9 cellular contexts compared by ENCODE assay signal in genomic region chr17:38693700-38694329, GRCh38. TPM values are rescaled to one million over a fixed set of nuclear protein-coding genes. Genes with fewer than 3 reads are reported as not detected.
DNase-seq lines count a peak whose midpoint lies in the region; ATAC-seq, FAIRE-seq and TF ChIP-seq lines count a peak whose summit lies in the region.
"Had no signal": no experiment of that assay in that cellular context is flagged by ENCODE, and none has a peak within 500 bp of the region (broad histone marks: within the 10 kb centered on the region; RNA-seq: fewer than 3 reads in every experiment).

No MANE protein-coding gene starts in this region.

- 0 out of 4 replicates have a peak, but pooled peaks of 1 of the 2 experiments have one; percentile 10 for TF ChIP-seq EP300 in HepG2 (IDR thresholded peaks at IDR 0.05; ENCODE audit: low read depth in 2 of 2, low read length in 2 of 2)
- TF ChIP-seq EP300 in HepG2 (CRISPR knock-in tag; IDR thresholded peaks at IDR 0.05; ENCODE audit: borderline replicate concordance): no peak

- DNase-seq in HFFc6 (peak; percentile 29), coronary artery (ENCODE audit: low spot score) (peak; percentile 91), HepG2 (ENCODE audit: low spot score) (peak; percentile 48), substantia nigra (lab: John Stamatoyannopoulos, UW) (peak in 29 of 49 donors; percentile 9 to 94 (median 39))
- DNase-seq: trophoblast cell had no signal

- in situ Hi-C loops in HepG2 (cut with HindIII; ENCODE audit: extremely low pct_ligation_motif_present, low pct_unique_long_range_greater_than_20kb): no loop called here

- H3K4me2 ChIP-seq in HepG2 (ENCODE audit: low read depth, low read length): peak overlapping the region; percentile 85

- H4K20me1 ChIP-seq in HepG2 (ENCODE audit: insufficient read depth, low read length): no peaks in the 10 kb centered on the region

- H3K27me3 Mint-ChIP-seq in HFFc6 (ENCODE audit: insufficient read depth): peaks cover 4% of the 10 kb centered on the region

- ATAC-seq in HepG2: peak; percentile 73
- no peak for ATAC-seq in GM18505 (IDR thresholded peaks at IDR 0.05; ENCODE audit: unreplicated experiment)
- ATAC-seq in HG02885 (IDR thresholded peaks at IDR 0.05; ENCODE audit: poor library complexity, unreplicated experiment): no peak
- ATAC-seq in GM21717 (IDR thresholded peaks at IDR 0.05; ENCODE audit: unreplicated experiment): no peak
- ATAC-seq in HG02623 (IDR thresholded peaks at IDR 0.05; ENCODE audit: unreplicated experiment): no peak

- H3K4me3 ChIP-seq in coronary artery (no peak overlapping the region), HepG2 (replicated peaks in 1 of 3; ENCODE audit: insufficient read depth in 1 of 3, low read depth in 2 of 3, low read length in 3 of 3) (peak overlapping the region; percentile 2 to 55 (median 31); a peak in 5 of 6 replicates)

- peaks cover 11% of the 10 kb centered on the region for H3K4me1 Mint-ChIP-seq in HFFc6 (ENCODE audit: low read depth)

- POLR2A ChIA-PET in HepG2 (lab: Yijun Ruan, JAX): interaction anchor here (1.3 to 7.3 kb wide), 2 partner anchors 10 to 37 kb away, joined by 3 to 106 read pairs; partner anchors contain the start of gene MLLT6

- H3K4me1 ChIP-seq in HepG2 (ENCODE audit: insufficient read depth, low read length): peaks cover 76% of the 10 kb centered on the region

- WGBS in HepG2 (ENCODE audit: low lambda C conversion rate): 19% methylated on average over 11 of the region's 12 CpGs

- H3K9ac ChIP-seq in HepG2 (ENCODE audit: insufficient read depth, low read depth, low read length): peak overlapping the region; percentile 43

- no peak for TF ChIP-seq RAD21 in HepG2 (CRISPR knock-in tag; IDR thresholded peaks at IDR 0.05)

- CTCF ChIA-PET in HepG2 (lab: Yijun Ruan, JAX; ENCODE audit: low intra/inter-chr PET ratio, low total read pairs): no interaction called here

- no TSS peak for BruUV-seq in HepG2 (replicated peaks; lab: Mats Ljungman, UMichigan)

- TF ChIP-seq POLR2A in HepG2 (IDR thresholded peaks at IDR 0.05; ENCODE audit: insufficient read depth in 1 of 2, low read depth in 2 of 2, low read length in 2 of 2) (peak in 1 of 2 experiments; percentile 39; a peak in 1 of 4 replicates), GM18505 (IDR thresholded peaks at IDR 0.05; ENCODE audit: borderline replicate concordance, extremely low read depth, insufficient read depth, insufficient read length) (no peak)

- peak overlapping the region; percentile 71 for H3K27ac Mint-ChIP-seq in HFFc6

- no peaks in the 10 kb centered on the region; a peak in 2 of 5 replicates for H3K27me3 ChIP-seq in HepG2 (ENCODE audit: control insufficient read depth in 1 of 2, insufficient read depth in 2 of 2, low read length in 2 of 2)

- H3K79me2 ChIP-seq in HepG2 (ENCODE audit: insufficient read depth, low read length): no peaks in the 10 kb centered on the region

- H3K36me3 ChIP-seq in HepG2 (replicated peaks in 1 of 2; ENCODE audit: control insufficient read depth in 1 of 2, insufficient read depth in 2 of 2, low read length in 2 of 2): no peaks in the 10 kb centered on the region

- H2AFZ ChIP-seq in HepG2 (ENCODE audit: low read length): peak overlapping the region; percentile 67

- H3K36me3 Mint-ChIP-seq in HFFc6 (ENCODE audit: low read depth): no peaks in the 10 kb centered on the region

- no peaks in the 10 kb centered on the region for H3K9me3 ChIP-seq in HepG2 (ENCODE audit: low read length)

- FAIRE-seq in HepG2 (lab: Jason Lieb, UNC): no peak

- no peaks in the 10 kb centered on the region for H3K9me3 Mint-ChIP-seq in HFFc6

- intact Hi-C loops in HepG2 (cut with micrococcal nuclease; ENCODE audit: unreplicated experiment): no loop called here

- TF ChIP-seq CTCF in HFFc6 (IDR thresholded peaks at IDR 0.05): no peak
- no peak for TF ChIP-seq CTCF in coronary artery (IDR thresholded peaks at IDR 0.05)
- TF ChIP-seq CTCF in HepG2 (CRISPR knock-in tag; IDR thresholded peaks at IDR 0.05): peak; percentile 25; the same call in 1 of the 2 replicates

- H3K27ac ChIP-seq in coronary artery (peak overlapping the region; percentile 57 to 85), HepG2 (ENCODE audit: extremely low read length, insufficient read depth, low read length) (no peak overlapping the region), substantia nigra (ENCODE audit: low read depth, low read length, poor library complexity, severe bottlenecking) (no peak overlapping the region)

- no peak overlapping the region; the same call in 1 of the 2 replicates for H3K4me3 Mint-ChIP-seq in HFFc6

RNA-seq across cellular contexts. Expression of gene MLLT6, which starts 11.3 kb away (rescaled TPM):
- total RNA-seq in HFFc6 (2021; fragmentation: NEBNext Ultra II Directional; extraction: Animal tissue kit (Norgen Biotek cat#: 25700)): 10 to 100 TPM; 26.5 to 31.5 (median 30.2) TPM
- 27.6 and 50.7 TPM in 2 replicates for total RNA-seq in HepG2 (2016; rRNA removed; fragmentation: Illumina TruSeq; extraction: Trizol)
- total RNA-seq in HepG2 (2016; cell fraction: cytosol; rRNA removed; fragmentation: Illumina TruSeq; extraction: Trizol; ENCODE audit: low read depth): 41.1 and 41.6 TPM in 2 replicates
- 23.9 and 54.9 TPM in 2 replicates for total RNA-seq in HepG2 (2016; cell fraction: insoluble cytoplasmic fraction; rRNA removed; fragmentation: Illumina TruSeq; extraction: Trizol)
- total RNA-seq in HepG2 (2016; cell fraction: membrane; rRNA removed; fragmentation: Illumina TruSeq; extraction: Trizol): 44.6 and 48.3 TPM in 2 replicates
- 51.1 and 58.3 TPM in 2 replicates for total RNA-seq in HepG2 (2016; cell fraction: nucleus; rRNA removed; fragmentation: Illumina TruSeq; extraction: Trizol)
- 69.5 TPM in 2 replicates for polyA plus RNA-seq in HepG2 (2011; rRNA removed)
- 20.9 and 26.0 TPM in 2 replicates for polyA plus RNA-seq in HepG2 (2011; cell fraction: cytosol; rRNA removed)
- 261 and 305 TPM in 2 replicates for polyA plus RNA-seq in HepG2 (2011; cell fraction: nucleus; rRNA removed)
- polyA plus RNA-seq in HepG2 (2012): 56.0 and 70.4 TPM in 2 replicates
- 2.1 and 3.2 TPM in 2 replicates for polyA plus RNA-seq in HepG2 (2016; cell fraction: cytosol; fragmentation: Illumina TruSeq; extraction: Trizol; ENCODE audit: low read depth)
- 25.3 and 28.2 TPM in 2 replicates for polyA plus RNA-seq in HepG2 (2016; cell fraction: insoluble cytoplasmic fraction; fragmentation: Illumina TruSeq; extraction: Trizol; ENCODE audit: low read depth)
- polyA plus RNA-seq in HepG2 (2016; cell fraction: membrane; fragmentation: Illumina TruSeq; extraction: Trizol; ENCODE audit: low read depth): 10.7 and 10.9 TPM in 2 replicates
- polyA plus RNA-seq in HepG2 (2016; cell fraction: nucleus; fragmentation: Illumina TruSeq; extraction: Trizol; ENCODE audit: insufficient read depth, low read depth): 142 and 147 TPM in 2 replicates
- 89.8 and 99.9 TPM in 2 replicates for polyA minus RNA-seq in HepG2 (2011; rRNA and poly(A)+ RNA removed; ENCODE audit: low replicate concordance)
- polyA minus RNA-seq in HepG2 (2011; cell fraction: cytosol; rRNA and poly(A)+ RNA removed): 29.2 and 32.2 TPM in 2 replicates
- 156 and 194 TPM in 2 replicates for polyA minus RNA-seq in HepG2 (2011; cell fraction: nucleus; rRNA and poly(A)+ RNA removed)

RNA-seq across cellular contexts. Expression of gene EPOP, which starts 19.1 kb away (rescaled TPM):
- total RNA-seq in HFFc6 (2021; fragmentation: NEBNext Ultra II Directional; extraction: Animal tissue kit (Norgen Biotek cat#: 25700)): 1 to 10 TPM in 5 of 6 experiments, under 1 TPM in 1; 0.95 to 1.4 (median 1.3) TPM
- total RNA-seq in HepG2 (2016; rRNA removed; fragmentation: Illumina TruSeq; extraction: Trizol): 29.0 and 37.8 TPM in 2 replicates
- 20.7 and 21.2 TPM in 2 replicates for total RNA-seq in HepG2 (2016; cell fraction: cytosol; rRNA removed; fragmentation: Illumina TruSeq; extraction: Trizol; ENCODE audit: low read depth)
- total RNA-seq in HepG2 (2016; cell fraction: insoluble cytoplasmic fraction; rRNA removed; fragmentation: Illumina TruSeq; extraction: Trizol): 22.9 and 36.8 TPM in 2 replicates
- total RNA-seq in HepG2 (2016; cell fraction: membrane; rRNA removed; fragmentation: Illumina TruSeq; extraction: Trizol): 65.8 and 69.1 TPM in 2 replicates
- 17.6 and 17.8 TPM in 2 replicates for total RNA-seq in HepG2 (2016; cell fraction: nucleus; rRNA removed; fragmentation: Illumina TruSeq; extraction: Trizol)
- polyA plus RNA-seq in HepG2 (2011; rRNA removed): 13.9 and 14.7 TPM in 2 replicates
- polyA plus RNA-seq in HepG2 (2011; cell fraction: cytosol; rRNA removed): 14.1 and 17.0 TPM in 2 replicates
- polyA plus RNA-seq in HepG2 (2011; cell fraction: nucleus; rRNA removed): 10.9 and 12.1 TPM in 2 replicates
- 17.9 and 19.9 TPM in 2 replicates for polyA plus RNA-seq in HepG2 (2012)
- polyA plus RNA-seq in HepG2 (2016; cell fraction: cytosol; fragmentation: Illumina TruSeq; extraction: Trizol; ENCODE audit: low read depth): 26.4 and 26.9 TPM in 2 replicates
- 46.7 and 55.1 TPM in 2 replicates for polyA plus RNA-seq in HepG2 (2016; cell fraction: insoluble cytoplasmic fraction; fragmentation: Illumina TruSeq; extraction: Trizol; ENCODE audit: low read depth)
- 71.4 and 76.4 TPM in 2 replicates for polyA plus RNA-seq in HepG2 (2016; cell fraction: membrane; fragmentation: Illumina TruSeq; extraction: Trizol; ENCODE audit: low read depth)
- 43.8 and 45.7 TPM in 2 replicates for polyA plus RNA-seq in HepG2 (2016; cell fraction: nucleus; fragmentation: Illumina TruSeq; extraction: Trizol; ENCODE audit: insufficient read depth, low read depth)
- polyA minus RNA-seq in HepG2 (2011; rRNA and poly(A)+ RNA removed; ENCODE audit: low replicate concordance): 4.2 and 17.4 TPM in 2 replicates
- 14.9 and 17.2 TPM in 2 replicates for polyA minus RNA-seq in HepG2 (2011; cell fraction: cytosol; rRNA and poly(A)+ RNA removed)
- polyA minus RNA-seq in HepG2 (2011; cell fraction: nucleus; rRNA and poly(A)+ RNA removed): 5.9 and 6.3 TPM in 2 replicates

RNA-seq across cellular contexts. Expression of gene CISD3, which starts 36.3 kb away (rescaled TPM):
- total RNA-seq in HFFc6 (2021; fragmentation: NEBNext Ultra II Directional; extraction: Animal tissue kit (Norgen Biotek cat#: 25700)): 10 to 100 TPM; 35.0 to 38.7 (median 36.6) TPM
- 34.1 and 42.6 TPM in 2 replicates for total RNA-seq in HepG2 (2016; rRNA removed; fragmentation: Illumina TruSeq; extraction: Trizol)
- total RNA-seq in HepG2 (2016; cell fraction: cytosol; rRNA removed; fragmentation: Illumina TruSeq; extraction: Trizol; ENCODE audit: low read depth): 64.2 and 89.3 TPM in 2 replicates
- 38.9 and 39.2 TPM in 2 replicates for total RNA-seq in HepG2 (2016; cell fraction: insoluble cytoplasmic fraction; rRNA removed; fragmentation: Illumina TruSeq; extraction: Trizol)
- total RNA-seq in HepG2 (2016; cell fraction: membrane; rRNA removed; fragmentation: Illumina TruSeq; extraction: Trizol): 72.8 and 92.2 TPM in 2 replicates
- total RNA-seq in HepG2 (2016; cell fraction: nucleus; rRNA removed; fragmentation: Illumina TruSeq; extraction: Trizol): 12.0 and 15.5 TPM in 2 replicates
- 30.0 and 34.9 TPM in 2 replicates for polyA plus RNA-seq in HepG2 (2011; rRNA removed)
- 15.0 and 24.9 TPM in 2 replicates for polyA plus RNA-seq in HepG2 (2011; cell fraction: cytosol; rRNA removed)
- 10.7 and 11.5 TPM in 2 replicates for polyA plus RNA-seq in HepG2 (2011; cell fraction: nucleus; rRNA removed)
- polyA plus RNA-seq in HepG2 (2012): 34.2 TPM in 2 replicates
- 183 and 249 TPM in 2 replicates for polyA plus RNA-seq in HepG2 (2016; cell fraction: cytosol; fragmentation: Illumina TruSeq; extraction: Trizol; ENCODE audit: low read depth)
- 69.7 and 77.8 TPM in 2 replicates for polyA plus RNA-seq in HepG2 (2016; cell fraction: insoluble cytoplasmic fraction; fragmentation: Illumina TruSeq; extraction: Trizol; ENCODE audit: low read depth)
- polyA plus RNA-seq in HepG2 (2016; cell fraction: membrane; fragmentation: Illumina TruSeq; extraction: Trizol; ENCODE audit: low read depth): 135 and 168 TPM in 2 replicates
- polyA plus RNA-seq in HepG2 (2016; cell fraction: nucleus; fragmentation: Illumina TruSeq; extraction: Trizol; ENCODE audit: insufficient read depth, low read depth): 46.2 and 46.8 TPM in 2 replicates
- 16.1 and 27.0 TPM in 2 replicates for polyA minus RNA-seq in HepG2 (2011; rRNA and poly(A)+ RNA removed; ENCODE audit: low replicate concordance)
- polyA minus RNA-seq in HepG2 (2011; cell fraction: cytosol; rRNA and poly(A)+ RNA removed): 7.2 and 7.7 TPM in 2 replicates
- polyA minus RNA-seq in HepG2 (2011; cell fraction: nucleus; rRNA and poly(A)+ RNA removed): 7.1 and 8.1 TPM in 2 replicates

RNA-seq across cellular contexts. Expression of gene PCGF2, which starts 54.3 kb away (rescaled TPM):
- 10 to 100 TPM; 59.7 to 73.5 (median 69.0) TPM for total RNA-seq in HFFc6 (2021; fragmentation: NEBNext Ultra II Directional; extraction: Animal tissue kit (Norgen Biotek cat#: 25700))
- 11.6 and 11.7 TPM in 2 replicates for total RNA-seq in HepG2 (2016; rRNA removed; fragmentation: Illumina TruSeq; extraction: Trizol)
- 12.6 and 19.2 TPM in 2 replicates for total RNA-seq in HepG2 (2016; cell fraction: cytosol; rRNA removed; fragmentation: Illumina TruSeq; extraction: Trizol; ENCODE audit: low read depth)
- 8.9 and 11.5 TPM in 2 replicates for total RNA-seq in HepG2 (2016; cell fraction: insoluble cytoplasmic fraction; rRNA removed; fragmentation: Illumina TruSeq; extraction: Trizol)
- 33.3 and 35.3 TPM in 2 replicates for total RNA-seq in HepG2 (2016; cell fraction: membrane; rRNA removed; fragmentation: Illumina TruSeq; extraction: Trizol)
- total RNA-seq in HepG2 (2016; cell fraction: nucleus; rRNA removed; fragmentation: Illumina TruSeq; extraction: Trizol): 13.3 and 14.9 TPM in 2 replicates
- 29.4 and 30.6 TPM in 2 replicates for polyA plus RNA-seq in HepG2 (2011; rRNA removed)
- polyA plus RNA-seq in HepG2 (2011; cell fraction: cytosol; rRNA removed): 18.7 and 30.8 TPM in 2 replicates
- 53.9 and 68.1 TPM in 2 replicates for polyA plus RNA-seq in HepG2 (2011; cell fraction: nucleus; rRNA removed)
- 32.6 and 40.9 TPM in 2 replicates for polyA plus RNA-seq in HepG2 (2012)
- polyA plus RNA-seq in HepG2 (2016; cell fraction: cytosol; fragmentation: Illumina TruSeq; extraction: Trizol; ENCODE audit: low read depth): 194 and 224 TPM in 2 replicates
- 44.1 and 62.1 TPM in 2 replicates for polyA plus RNA-seq in HepG2 (2016; cell fraction: insoluble cytoplasmic fraction; fragmentation: Illumina TruSeq; extraction: Trizol; ENCODE audit: low read depth)
- 209 and 253 TPM in 2 replicates for polyA plus RNA-seq in HepG2 (2016; cell fraction: membrane; fragmentation: Illumina TruSeq; extraction: Trizol; ENCODE audit: low read depth)
- polyA plus RNA-seq in HepG2 (2016; cell fraction: nucleus; fragmentation: Illumina TruSeq; extraction: Trizol; ENCODE audit: insufficient read depth, low read depth): 85.1 and 95.0 TPM in 2 replicates
- polyA minus RNA-seq in HepG2 (2011; rRNA and poly(A)+ RNA removed; ENCODE audit: low replicate concordance): 11.1 and 38.8 TPM in 2 replicates
- 30.5 and 32.4 TPM in 2 replicates for polyA minus RNA-seq in HepG2 (2011; cell fraction: cytosol; rRNA and poly(A)+ RNA removed)
- polyA minus RNA-seq in HepG2 (2011; cell fraction: nucleus; rRNA and poly(A)+ RNA removed): 13.9 and 14.2 TPM in 2 replicates

RNA-seq across cellular contexts. Expression of gene PSMB3, which starts 58.7 kb away (rescaled TPM):
- 100 to 1,000 TPM; 232 to 273 (median 253) TPM for total RNA-seq in HFFc6 (2021; fragmentation: NEBNext Ultra II Directional; extraction: Animal tissue kit (Norgen Biotek cat#: 25700))
- 517 and 688 TPM in 2 replicates for total RNA-seq in HepG2 (2016; rRNA removed; fragmentation: Illumina TruSeq; extraction: Trizol)
- total RNA-seq in HepG2 (2016; cell fraction: cytosol; rRNA removed; fragmentation: Illumina TruSeq; extraction: Trizol; ENCODE audit: low read depth): 265 and 305 TPM in 2 replicates
- 517 and 718 TPM in 2 replicates for total RNA-seq in HepG2 (2016; cell fraction: insoluble cytoplasmic fraction; rRNA removed; fragmentation: Illumina TruSeq; extraction: Trizol)
- total RNA-seq in HepG2 (2016; cell fraction: membrane; rRNA removed; fragmentation: Illumina TruSeq; extraction: Trizol): 175 and 189 TPM in 2 replicates
- 146 and 163 TPM in 2 replicates for total RNA-seq in HepG2 (2016; cell fraction: nucleus; rRNA removed; fragmentation: Illumina TruSeq; extraction: Trizol)
- 317 and 366 TPM in 2 replicates for polyA plus RNA-seq in HepG2 (2011; rRNA removed)
- 470 and 640 TPM in 2 replicates for polyA plus RNA-seq in HepG2 (2011; cell fraction: cytosol; rRNA removed)
- polyA plus RNA-seq in HepG2 (2011; cell fraction: nucleus; rRNA removed): 121 and 122 TPM in 2 replicates
- polyA plus RNA-seq in HepG2 (2012): 167 and 213 TPM in 2 replicates
- polyA plus RNA-seq in HepG2 (2016; cell fraction: cytosol; fragmentation: Illumina TruSeq; extraction: Trizol; ENCODE audit: low read depth): 206 and 222 TPM in 2 replicates
- 578 and 618 TPM in 2 replicates for polyA plus RNA-seq in HepG2 (2016; cell fraction: insoluble cytoplasmic fraction; fragmentation: Illumina TruSeq; extraction: Trizol; ENCODE audit: low read depth)
- 134 and 136 TPM in 2 replicates for polyA plus RNA-seq in HepG2 (2016; cell fraction: membrane; fragmentation: Illumina TruSeq; extraction: Trizol; ENCODE audit: low read depth)
- polyA plus RNA-seq in HepG2 (2016; cell fraction: nucleus; fragmentation: Illumina TruSeq; extraction: Trizol; ENCODE audit: insufficient read depth, low read depth): 227 and 228 TPM in 2 replicates
- 383 and 657 TPM in 2 replicates for polyA minus RNA-seq in HepG2 (2011; rRNA and poly(A)+ RNA removed; ENCODE audit: low replicate concordance)
- polyA minus RNA-seq in HepG2 (2011; cell fraction: cytosol; rRNA and poly(A)+ RNA removed): 84.9 and 103 TPM in 2 replicates
- 32.9 and 35.0 TPM in 2 replicates for polyA minus RNA-seq in HepG2 (2011; cell fraction: nucleus; rRNA and poly(A)+ RNA removed)

Comparison
In these comparisons a context has a peak if more than half of its experiments do, and no peak if none do; other contexts are left out.
1. DNase-seq: peak in every context shown above with its lines; median percentile 91 in coronary artery; 48 in HepG2; 39 in substantia nigra; 29 in HFFc6.
2. H3K27ac ChIP-seq: peak in coronary artery (2 of 2); none in HepG2 (single experiment) and substantia nigra (single experiment).
3. RNA of gene EPOP, which starts 19.1 kb away (total RNA-seq): 17.6 to 69.1 TPM in HepG2; 0.95 to 1.4 TPM in HFFc6; every median in the first group is over 4 times any median in the second.